Comparison of ENCODE assay signal across 9 cellular contexts in the genomic region with DNA sequence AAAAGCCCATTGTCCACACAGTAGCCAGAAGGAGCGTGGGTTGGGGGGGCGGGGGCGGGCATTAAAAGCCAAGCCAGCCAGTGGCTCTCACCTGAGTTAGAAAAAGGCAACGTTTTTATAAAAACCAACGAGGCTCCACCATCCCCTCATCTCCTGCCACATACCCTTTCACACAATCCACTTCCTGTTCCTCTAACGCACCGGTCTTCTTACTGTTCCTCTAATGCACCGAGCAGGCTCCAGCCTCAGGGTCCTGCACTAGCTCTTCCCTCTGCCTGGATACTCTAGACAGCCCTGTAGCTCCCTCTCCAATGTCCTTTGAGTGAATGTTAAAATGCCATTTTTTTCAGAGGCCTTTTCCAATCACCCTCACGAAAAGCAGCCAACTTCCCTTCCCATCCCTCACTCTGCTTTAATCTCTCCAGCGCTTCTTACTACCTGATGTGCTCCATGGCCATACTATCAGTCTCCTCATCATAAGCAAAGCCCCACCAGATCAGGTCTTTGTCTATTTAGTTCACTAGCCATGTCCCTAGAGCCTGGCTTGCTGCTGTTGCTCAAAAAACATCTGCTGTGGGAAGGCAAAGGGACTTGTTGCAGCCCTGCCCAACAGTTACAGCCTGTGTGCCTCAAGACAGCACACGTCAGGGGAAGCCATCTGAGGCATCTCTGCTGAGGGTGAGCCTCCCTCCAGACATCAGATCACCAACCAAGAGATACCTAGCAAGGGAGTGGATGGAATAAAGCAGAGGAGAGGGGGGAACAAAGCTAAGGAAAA. TPM values are rescaled to one million over a fixed set of nuclear protein-coding genes. Genes with fewer than 3 reads are reported as not detected.
A peak's percentile ranks its signal among the peaks of the same experiment; 100 is the strongest.
DNase-seq lines count a peak whose midpoint lies in the region; ATAC-seq, FAIRE-seq and TF ChIP-seq lines count a peak whose summit lies in the region.
"Had no signal": no experiment of that assay in that cellular context is flagged by ENCODE, and none has a peak within 500 bp of the region (broad histone marks: within the 10 kb centered on the region; RNA-seq: fewer than 3 reads in every experiment).

No MANE protein-coding gene starts in this region.

- no peak for DNase-seq in GM18507 (ENCODE audit: extremely low spot score, insufficient read length, low read depth)
- DNase-seq in PC-3: no peak
- DNase-seq in effector memory CD4-positive, alpha-beta T cell: no peak
- no peak for DNase-seq in activated CD4-positive, CD25-positive, alpha-beta regulatory T cell (lab: John Stamatoyannopoulos, UW)
- no peak for DNase-seq in GM19239 (ENCODE audit: insufficient read length, low spot score)
- DNase-seq in GM20000 (ENCODE audit: low spot score): no peak
- DNase-seq: adrenal gland had no signal

- H2AFZ ChIP-seq in PC-3 (ENCODE audit: low read length): no peak overlapping the region

- H3K4me2 ChIP-seq in PC-3 (ENCODE audit: low read length): peak overlapping the region; percentile 64

- H3K4me3 ChIP-seq in PC-3 (ENCODE audit: low read length) (peak overlapping the region; percentile 40; the same call in 1 of the 2 replicates), rectal smooth muscle tissue (ENCODE audit: low read length) (peak overlapping the region; percentile 24)
- H3K4me3 ChIP-seq in effector memory CD4-positive, alpha-beta T cell (ENCODE audit: insufficient read depth, low read depth, low read length, poor library complexity, severe bottlenecking): peak overlapping the region; percentile 24
- H3K4me3 ChIP-seq: adrenal gland had no signal

- H4K20me1 ChIP-seq in PC-3 (ENCODE audit: low read length): peaks cover 78% of the 10 kb centered on the region

- H3K27ac ChIP-seq in PC-3 (ENCODE audit: low read length): no peak overlapping the region
- H3K27ac ChIP-seq in effector memory CD4-positive, alpha-beta T cell (ENCODE audit: insufficient read depth, low read length, poor library complexity, severe bottlenecking): peak overlapping the region; percentile 62
- H3K27ac ChIP-seq in rectal smooth muscle tissue (ENCODE audit: low read depth, low read length): no peak overlapping the region

- H3F3A ChIP-seq in PC-3 (ENCODE audit: low read length, unreplicated experiment): no peaks in the 10 kb centered on the region

- CTCF ChIA-PET in PC-3 (lab: Charles Lee): no interaction called here

- H3K9me3 ChIP-seq in PC-3 (ENCODE audit: low read length): no peaks in the 10 kb centered on the region
- no peaks in the 10 kb centered on the region for H3K9me3 ChIP-seq in effector memory CD4-positive, alpha-beta T cell (ENCODE audit: control insufficient read depth, low read length)
- H3K9me3 ChIP-seq: adrenal gland had no signal

- H3K9me2 ChIP-seq in PC-3 (replicated peaks; ENCODE audit: low read length): no peaks in the 10 kb centered on the region

- intact Hi-C loops in PC-3 (cut with micrococcal nuclease): no loop called here

- peaks cover 95% of the 10 kb centered on the region for H3K79me2 ChIP-seq in PC-3 (ENCODE audit: low read length)

- peaks cover 70% of the 10 kb centered on the region for H3K4me1 ChIP-seq in PC-3 (ENCODE audit: insufficient read depth, low read length)
- H3K4me1 ChIP-seq in effector memory CD4-positive, alpha-beta T cell (ENCODE audit: control insufficient read depth, insufficient read depth, low read length, poor library complexity, severe bottlenecking): peaks cover 46% of the 10 kb centered on the region
- H3K4me1 ChIP-seq in rectal smooth muscle tissue (ENCODE audit: control insufficient read depth, insufficient read depth, low read length): peaks cover 13% of the 10 kb centered on the region

- H3K27me3 ChIP-seq in PC-3 (ENCODE audit: low read length): no peaks in the 10 kb centered on the region
- H3K27me3 ChIP-seq in effector memory CD4-positive, alpha-beta T cell (replicated peaks; ENCODE audit: control insufficient read depth, insufficient read depth, low read length, poor library complexity, severe bottlenecking): no peaks in the 10 kb centered on the region
- H3K27me3 ChIP-seq in rectal smooth muscle tissue (ENCODE audit: control insufficient read depth, insufficient read depth, low read length): no peaks in the 10 kb centered on the region
- H3K27me3 ChIP-seq: adrenal gland had no signal

- FAIRE-seq in GM18507 (lab: Jason Lieb, UNC) (peak; percentile 39), GM19239 (lab: Jason Lieb, UNC) (no peak)

- BruUV-seq in PC-3 (replicated peaks; lab: Mats Ljungman, UMichigan): no TSS peak

- H3K36me3 ChIP-seq in PC-3 (ENCODE audit: low read depth, low read length): peaks cover 35% of the 10 kb centered on the region
- peaks cover 3% of the 10 kb centered on the region for H3K36me3 ChIP-seq in effector memory CD4-positive, alpha-beta T cell (ENCODE audit: control insufficient read depth, insufficient read depth, low read length)
- H3K36me3 ChIP-seq in rectal smooth muscle tissue (ENCODE audit: control insufficient read depth, insufficient read depth, low read length): peaks cover 4% of the 10 kb centered on the region

- POLR2A ChIA-PET in PC-3 (lab: Charles Lee; ENCODE audit: unreplicated experiment): no interaction called here

- no peak for TF ChIP-seq CTCF in PC-3 (conservative IDR thresholded peaks at IDR 0.05; ENCODE audit: low read depth, low read length)
- no peak for TF ChIP-seq CTCF in GM20000 (IDR thresholded peaks at IDR 0.05; ENCODE audit: extremely low read depth, missing control alignments)

- H3K9ac ChIP-seq in PC-3 (ENCODE audit: low read length) (no peak overlapping the region), rectal smooth muscle tissue (ENCODE audit: low read length) (no peak overlapping the region)

- ATAC-seq in PC-3: no peak
- no peak for ATAC-seq in GM19395 (IDR thresholded peaks at IDR 0.05; ENCODE audit: unreplicated experiment)

RNA-seq across cellular contexts. Expression of a gene that starts 4.0 kb away (rescaled TPM):
- 178 and 198 TPM in 2 replicates for total RNA-seq in PC-3 (2014; rRNA removed)

RNA-seq across cellular contexts. Expression of a gene that starts 60.0 kb away (rescaled TPM):
- total RNA-seq in PC-3 (2014; rRNA removed): 14.4 and 25.5 TPM in 2 replicates
